In genomic region chr4:81891005-81891795, GRCh38 we compare ENCODE assay signal across 17 cellular contexts.
"Had no signal": no experiment of that assay in that cellular context is flagged by ENCODE, and none has a peak within 500 bp of the region (broad histone marks: within the 10 kb centered on the region; RNA-seq: fewer than 3 reads in every experiment).

No MANE protein-coding gene starts in this region.

- H3K4me1 ChIP-seq: foreskin keratinocyte, left lung, lower lobe of right lung, parathyroid adenoma, prostate gland, right lobe of liver, spleen, tibial nerve, upper lobe of right lung, vagina had no signal

- H3K4me3 ChIP-seq: left lung, lower lobe of right lung, prostate gland, right lobe of liver, spleen, tibial nerve, upper lobe of right lung, vagina had no signal

- H3K9me3 ChIP-seq: left lung, lower lobe of right lung, prostate gland, right lobe of liver, upper lobe of right lung had no signal

- H3K9ac ChIP-seq: parathyroid adenoma had no signal

- ATAC-seq: effector memory CD8-positive, alpha-beta T cell; foreskin keratinocyte; left lung; lower lobe of right lung; right lobe of liver; stimulated activated memory B cell treated with anti-CD40 and anti-IgM and Interleukin-4, amounts not matched to agents 10 μg/mL and 1 μg/mL and 100 μg/mL, for 72 hours; upper lobe of right lung had no signal

- H2AFZ ChIP-seq: parathyroid adenoma had no signal

- H3K27me3 ChIP-seq: foreskin keratinocyte, left lung, right lobe of liver, tibial nerve, upper lobe of right lung, vagina had no signal

- H3K36me3 ChIP-seq: left lung, lower lobe of right lung, prostate gland, right lobe of liver, spleen, tibial nerve, upper lobe of right lung, vagina had no signal

- DNase-seq: effector memory CD8-positive, alpha-beta T cell; foreskin keratinocyte; immature natural killer cell; left lung; lower lobe of right lung; midbrain; right lobe of liver; spleen; stimulated activated CD4-positive, alpha-beta T cell treated with anti-CD3 and anti-CD28 coated beads, Interleukin-15, amount 100 ng/mL, for 24 hours; stimulated activated CD4-positive, alpha-beta T cell treated with anti-CD3 and anti-CD28 coated beads, Interleukin-1b, Interleukin-23, amount 100 ng/mL, for 48 hours; stimulated activated CD4-positive, alpha-beta T cell treated with anti-CD3 and anti-CD28 coated beads, Interleukin-4, amount 100 ng/mL, for 24 hours; upper lobe of right lung had no signal

- H3K27ac ChIP-seq: foreskin keratinocyte, left lung, lower lobe of right lung, parathyroid adenoma, prostate gland, right lobe of liver, spleen, tibial nerve, upper lobe of right lung, vagina had no signal
